2 cellular contexts compared by ENCODE assay signal in the genomic region with DNA sequence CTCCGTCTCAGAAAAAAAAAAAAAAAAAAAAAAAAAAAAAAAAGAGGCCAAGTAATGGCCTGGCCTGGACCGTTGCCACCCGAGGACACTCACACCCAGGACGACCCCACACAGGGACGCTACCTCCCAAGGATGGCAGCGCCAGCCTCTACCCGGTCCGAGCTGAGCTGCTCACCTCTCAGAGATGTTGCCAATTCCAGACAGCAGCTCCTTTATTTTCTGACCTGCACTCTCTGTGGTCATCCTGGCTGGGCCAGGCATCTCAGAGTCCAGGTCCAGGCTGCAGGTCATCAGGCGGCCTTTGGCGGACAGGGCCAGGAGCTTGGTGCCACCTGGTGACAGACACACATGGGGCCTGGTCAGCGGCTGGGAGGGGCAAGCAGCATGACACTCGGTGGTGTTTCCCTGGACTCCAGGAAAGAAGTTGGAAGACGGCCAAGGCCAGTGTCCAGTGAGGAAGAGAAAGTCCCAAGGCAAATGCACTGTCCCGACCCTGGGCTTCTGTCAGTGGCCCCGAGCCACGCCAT.
TF ChIP-seq lines count a peak whose summit lies in the region.

No MANE protein-coding gene starts in this region.

TF ChIP-seq in SK-N-SH, 30 proteins besides CTCF, POLR2A, EP300 and RAD21 (continued from another document):
- TF ChIP-seq FOXJ3 (CRISPR knock-in tag; IDR thresholded peaks at IDR 0.05), result no peak
- TF ChIP-seq, protein P1, sequence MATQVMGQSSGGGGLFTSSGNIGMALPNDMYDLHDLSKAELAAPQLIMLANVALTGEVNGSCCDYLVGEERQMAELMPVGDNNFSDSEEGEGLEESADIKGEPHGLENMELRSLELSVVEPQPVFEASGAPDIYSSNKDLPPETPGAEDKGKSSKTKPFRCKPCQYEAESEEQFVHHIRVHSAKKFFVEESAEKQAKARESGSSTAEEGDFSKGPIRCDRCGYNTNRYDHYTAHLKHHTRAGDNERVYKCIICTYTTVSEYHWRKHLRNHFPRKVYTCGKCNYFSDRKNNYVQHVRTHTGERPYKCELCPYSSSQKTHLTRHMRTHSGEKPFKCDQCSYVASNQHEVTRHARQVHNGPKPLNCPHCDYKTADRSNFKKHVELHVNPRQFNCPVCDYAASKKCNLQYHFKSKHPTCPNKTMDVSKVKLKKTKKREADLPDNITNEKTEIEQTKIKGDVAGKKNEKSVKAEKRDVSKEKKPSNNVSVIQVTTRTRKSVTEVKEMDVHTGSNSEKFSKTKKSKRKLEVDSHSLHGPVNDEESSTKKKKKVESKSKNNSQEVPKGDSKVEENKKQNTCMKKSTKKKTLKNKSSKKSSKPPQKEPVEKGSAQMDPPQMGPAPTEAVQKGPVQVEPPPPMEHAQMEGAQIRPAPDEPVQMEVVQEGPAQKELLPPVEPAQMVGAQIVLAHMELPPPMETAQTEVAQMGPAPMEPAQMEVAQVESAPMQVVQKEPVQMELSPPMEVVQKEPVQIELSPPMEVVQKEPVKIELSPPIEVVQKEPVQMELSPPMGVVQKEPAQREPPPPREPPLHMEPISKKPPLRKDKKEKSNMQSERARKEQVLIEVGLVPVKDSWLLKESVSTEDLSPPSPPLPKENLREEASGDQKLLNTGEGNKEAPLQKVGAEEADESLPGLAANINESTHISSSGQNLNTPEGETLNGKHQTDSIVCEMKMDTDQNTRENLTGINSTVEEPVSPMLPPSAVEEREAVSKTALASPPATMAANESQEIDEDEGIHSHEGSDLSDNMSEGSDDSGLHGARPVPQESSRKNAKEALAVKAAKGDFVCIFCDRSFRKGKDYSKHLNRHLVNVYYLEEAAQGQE (IDR thresholded peaks at IDR 0.05; ENCODE audit: low read depth, low read length), result no peak
- no peak for TF ChIP-seq FOXM1 (IDR thresholded peaks at IDR 0.05; ENCODE audit: low read depth)
- TF ChIP-seq, protein P2, sequence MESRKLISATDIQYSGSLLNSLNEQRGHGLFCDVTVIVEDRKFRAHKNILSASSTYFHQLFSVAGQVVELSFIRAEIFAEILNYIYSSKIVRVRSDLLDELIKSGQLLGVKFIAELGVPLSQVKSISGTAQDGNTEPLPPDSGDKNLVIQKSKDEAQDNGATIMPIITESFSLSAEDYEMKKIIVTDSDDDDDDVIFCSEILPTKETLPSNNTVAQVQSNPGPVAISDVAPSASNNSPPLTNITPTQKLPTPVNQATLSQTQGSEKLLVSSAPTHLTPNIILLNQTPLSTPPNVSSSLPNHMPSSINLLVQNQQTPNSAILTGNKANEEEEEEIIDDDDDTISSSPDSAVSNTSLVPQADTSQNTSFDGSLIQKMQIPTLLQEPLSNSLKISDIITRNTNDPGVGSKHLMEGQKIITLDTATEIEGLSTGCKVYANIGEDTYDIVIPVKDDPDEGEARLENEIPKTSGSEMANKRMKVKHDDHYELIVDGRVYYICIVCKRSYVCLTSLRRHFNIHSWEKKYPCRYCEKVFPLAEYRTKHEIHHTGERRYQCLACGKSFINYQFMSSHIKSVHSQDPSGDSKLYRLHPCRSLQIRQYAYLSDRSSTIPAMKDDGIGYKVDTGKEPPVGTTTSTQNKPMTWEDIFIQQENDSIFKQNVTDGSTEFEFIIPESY (IDR thresholded peaks at IDR 0.05; ENCODE audit: borderline replicate concordance, low read depth), result no peak
- TF ChIP-seq, protein P3, sequence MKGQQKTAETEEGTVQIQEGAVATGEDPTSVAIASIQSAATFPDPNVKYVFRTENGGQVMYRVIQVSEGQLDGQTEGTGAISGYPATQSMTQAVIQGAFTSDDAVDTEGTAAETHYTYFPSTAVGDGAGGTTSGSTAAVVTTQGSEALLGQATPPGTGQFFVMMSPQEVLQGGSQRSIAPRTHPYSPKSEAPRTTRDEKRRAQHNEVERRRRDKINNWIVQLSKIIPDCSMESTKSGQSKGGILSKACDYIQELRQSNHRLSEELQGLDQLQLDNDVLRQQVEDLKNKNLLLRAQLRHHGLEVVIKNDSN (IDR thresholded peaks at IDR 0.05; ENCODE audit: borderline replicate concordance, low read depth), result no peak
- no peak for TF ChIP-seq RXRA (IDR thresholded peaks at IDR 0.05; ENCODE audit: borderline replicate concordance, low read depth)

TF ChIP-seq in SK-N-SH treated with all-trans-retinoic acid at 6 μM for 48 hours, 23 proteins besides CTCF, POLR2A, EP300 and RAD21 (continued from another document):
- TF ChIP-seq, protein P4, sequence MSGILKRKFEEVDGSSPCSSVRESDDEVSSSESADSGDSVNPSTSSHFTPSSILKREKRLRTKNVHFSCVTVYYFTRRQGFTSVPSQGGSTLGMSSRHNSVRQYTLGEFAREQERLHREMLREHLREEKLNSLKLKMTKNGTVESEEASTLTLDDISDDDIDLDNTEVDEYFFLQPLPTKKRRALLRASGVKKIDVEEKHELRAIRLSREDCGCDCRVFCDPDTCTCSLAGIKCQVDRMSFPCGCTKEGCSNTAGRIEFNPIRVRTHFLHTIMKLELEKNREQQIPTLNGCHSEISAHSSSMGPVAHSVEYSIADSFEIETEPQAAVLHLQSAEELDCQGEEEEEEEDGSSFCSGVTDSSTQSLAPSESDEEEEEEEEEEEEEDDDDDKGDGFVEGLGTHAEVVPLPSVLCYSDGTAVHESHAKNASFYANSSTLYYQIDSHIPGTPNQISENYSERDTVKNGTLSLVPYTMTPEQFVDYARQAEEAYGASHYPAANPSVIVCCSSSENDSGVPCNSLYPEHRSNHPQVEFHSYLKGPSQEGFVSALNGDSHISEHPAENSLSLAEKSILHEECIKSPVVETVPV (CRISPR knock-in tag; IDR thresholded peaks at IDR 0.05), result no peak
- TF ChIP-seq BACH2 (CRISPR knock-in tag; IDR thresholded peaks at IDR 0.05; ENCODE audit: borderline replicate concordance), result no peak
- TF ChIP-seq TCF4 (CRISPR knock-in tag; IDR thresholded peaks at IDR 0.05; ENCODE audit: borderline replicate concordance), result no peak
- TF ChIP-seq ZC3H10 (CRISPR knock-in tag; IDR thresholded peaks at IDR 0.05), result no peak
- no peak for TF ChIP-seq SNAI2 (CRISPR knock-in tag; IDR thresholded peaks at IDR 0.05)
- TF ChIP-seq ZFP30 (CRISPR knock-in tag; IDR thresholded peaks at IDR 0.05), result no peak
- TF ChIP-seq OSR1 (CRISPR knock-in tag; IDR thresholded peaks at IDR 0.05), result no peak
